1 cellular context compared by ENCODE assay signal in genomic region chr18:331231-331771, GRCh38.
TF ChIP-seq lines count a peak whose summit lies in the region.

No MANE protein-coding gene starts in this region.

TF ChIP-seq in GM23338, 12 proteins besides CTCF, POLR2A, EP300 and RAD21 (continued from another document):
- TF ChIP-seq, protein P1, sequence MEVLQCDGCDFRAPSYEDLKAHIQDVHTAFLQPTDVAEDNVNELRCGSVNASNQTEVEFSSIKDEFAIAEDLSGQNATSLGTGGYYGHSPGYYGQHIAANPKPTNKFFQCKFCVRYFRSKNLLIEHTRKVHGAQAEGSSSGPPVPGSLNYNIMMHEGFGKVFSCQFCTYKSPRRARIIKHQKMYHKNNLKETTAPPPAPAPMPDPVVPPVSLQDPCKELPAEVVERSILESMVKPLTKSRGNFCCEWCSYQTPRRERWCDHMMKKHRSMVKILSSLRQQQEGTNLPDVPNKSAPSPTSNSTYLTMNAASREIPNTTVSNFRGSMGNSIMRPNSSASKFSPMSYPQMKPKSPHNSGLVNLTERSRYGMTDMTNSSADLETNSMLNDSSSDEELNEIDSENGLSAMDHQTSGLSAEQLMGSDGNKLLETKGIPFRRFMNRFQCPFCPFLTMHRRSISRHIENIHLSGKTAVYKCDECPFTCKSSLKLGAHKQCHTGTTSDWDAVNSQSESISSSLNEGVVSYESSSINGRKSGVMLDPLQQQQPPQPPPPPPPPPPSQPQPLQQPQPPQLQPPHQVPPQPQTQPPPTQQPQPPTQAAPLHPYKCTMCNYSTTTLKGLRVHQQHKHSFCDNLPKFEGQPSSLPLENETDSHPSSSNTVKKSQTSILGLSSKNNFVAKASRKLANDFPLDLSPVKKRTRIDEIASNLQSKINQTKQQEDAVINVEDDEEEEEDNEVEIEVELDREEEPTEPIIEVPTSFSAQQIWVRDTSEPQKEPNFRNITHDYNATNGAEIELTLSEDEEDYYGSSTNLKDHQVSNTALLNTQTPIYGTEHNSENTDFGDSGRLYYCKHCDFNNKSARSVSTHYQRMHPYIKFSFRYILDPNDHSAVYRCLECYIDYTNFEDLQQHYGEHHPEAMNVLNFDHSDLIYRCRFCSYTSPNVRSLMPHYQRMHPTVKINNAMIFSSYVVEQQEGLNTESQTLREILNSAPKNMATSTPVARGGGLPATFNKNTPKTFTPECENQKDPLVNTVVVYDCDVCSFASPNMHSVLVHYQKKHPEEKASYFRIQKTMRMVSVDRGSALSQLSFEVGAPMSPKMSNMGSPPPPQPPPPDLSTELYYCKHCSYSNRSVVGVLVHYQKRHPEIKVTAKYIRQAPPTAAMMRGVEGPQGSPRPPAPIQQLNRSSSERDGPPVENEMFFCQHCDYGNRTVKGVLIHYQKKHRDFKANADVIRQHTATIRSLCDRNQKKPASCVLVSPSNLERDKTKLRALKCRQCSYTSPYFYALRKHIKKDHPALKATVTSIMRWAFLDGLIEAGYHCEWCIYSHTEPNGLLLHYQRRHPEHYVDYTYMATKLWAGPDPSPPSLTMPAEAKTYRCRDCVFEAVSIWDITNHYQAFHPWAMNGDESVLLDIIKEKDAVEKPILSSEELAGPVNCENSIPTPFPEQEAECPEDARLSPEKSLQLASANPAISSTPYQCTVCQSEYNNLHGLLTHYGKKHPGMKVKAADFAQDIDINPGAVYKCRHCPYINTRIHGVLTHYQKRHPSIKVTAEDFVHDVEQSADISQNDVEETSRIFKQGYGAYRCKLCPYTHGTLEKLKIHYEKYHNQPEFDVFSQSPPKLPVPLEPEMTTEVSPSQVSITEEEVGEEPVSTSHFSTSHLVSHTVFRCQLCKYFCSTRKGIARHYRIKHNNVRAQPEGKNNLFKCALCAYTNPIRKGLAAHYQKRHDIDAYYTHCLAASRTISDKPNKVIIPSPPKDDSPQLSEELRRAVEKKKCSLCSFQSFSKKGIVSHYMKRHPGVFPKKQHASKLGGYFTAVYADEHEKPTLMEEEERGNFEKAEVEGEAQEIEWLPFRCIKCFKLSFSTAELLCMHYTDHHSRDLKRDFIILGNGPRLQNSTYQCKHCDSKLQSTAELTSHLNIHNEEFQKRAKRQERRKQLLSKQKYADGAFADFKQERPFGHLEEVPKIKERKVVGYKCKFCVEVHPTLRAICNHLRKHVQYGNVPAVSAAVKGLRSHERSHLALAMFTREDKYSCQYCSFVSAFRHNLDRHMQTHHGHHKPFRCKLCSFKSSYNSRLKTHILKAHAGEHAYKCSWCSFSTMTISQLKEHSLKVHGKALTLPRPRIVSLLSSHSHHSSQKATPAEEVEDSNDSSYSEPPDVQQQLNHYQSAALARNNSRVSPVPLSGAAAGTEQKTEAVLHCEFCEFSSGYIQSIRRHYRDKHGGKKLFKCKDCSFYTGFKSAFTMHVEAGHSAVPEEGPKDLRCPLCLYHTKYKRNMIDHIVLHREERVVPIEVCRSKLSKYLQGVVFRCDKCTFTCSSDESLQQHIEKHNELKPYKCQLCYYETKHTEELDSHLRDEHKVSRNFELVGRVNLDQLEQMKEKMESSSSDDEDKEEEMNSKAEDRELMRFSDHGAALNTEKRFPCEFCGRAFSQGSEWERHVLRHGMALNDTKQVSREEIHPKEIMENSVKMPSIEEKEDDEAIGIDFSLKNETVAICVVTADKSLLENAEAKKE (CRISPR knock-in tag; IDR thresholded peaks at IDR 0.05) = no peak
